In genomic region chr12:92064420-92064819, GRCh38 we compare ENCODE assay signal across 9 cellular contexts.
A peak's percentile ranks its signal among the peaks of the same experiment; 100 is the strongest.
DNase-seq lines count a peak whose midpoint lies in the region; ATAC-seq, FAIRE-seq and TF ChIP-seq lines count a peak whose summit lies in the region.
"Had no signal": no experiment of that assay in that cellular context is flagged by ENCODE, and none has a peak within 500 bp of the region (broad histone marks: within the 10 kb centered on the region; RNA-seq: fewer than 3 reads in every experiment).

No MANE protein-coding gene starts in this region.

- POLR2A ChIA-PET in activated CD4-positive, alpha-beta T cell treated with anti-CD3 and anti-CD28 coated beads for 36 hours (lab: Charles Lee) = interaction anchor here (1.1 to 1.3 kb wide), 2 partner anchors 79 to 81 kb away, joined by 5 to 10 read pairs; partner anchors contain the start of gene BTG1

- H3K36me3 ChIP-seq in esophagus muscularis mucosa = no peaks in the 10 kb centered on the region
- H3K36me3 ChIP-seq in small intestine (ENCODE audit: control insufficient read depth in 2 of 2, insufficient read depth in 2 of 2, low read length in 2 of 2) = no peaks in the 10 kb centered on the region
- H3K36me3 ChIP-seq in HAP-1 (replicated peaks) = no peaks in the 10 kb centered on the region

- H3K27ac ChIP-seq in esophagus muscularis mucosa (replicated peaks in 1 of 4) (peak overlapping the region; percentile 42 to 77 (median 72)), small intestine (ENCODE audit: low read depth in 1 of 2, low read length in 1 of 2) (no peak overlapping the region)

- CTCF ChIA-PET in activated CD4-positive, alpha-beta T cell treated with anti-CD3 and anti-CD28 coated beads for 36 hours (lab: Charles Lee) = interaction anchor here (0.5 to 1.6 kb wide), 4 partner anchors 10 to 77 kb away, joined by 3 to 4 read pairs (median 3); no protein-coding TSS in a partner anchor
- CTCF ChIA-PET in activated CD8-positive, alpha-beta memory T cell treated with anti-CD3 and anti-CD28 coated beads, Interleukin-2, amount 10 ng/mL, durations not matched to agents 7 days and 5 days (lab: Charles Lee) = no interaction called here

- ATAC-seq in activated CD4-positive, alpha-beta T cell treated with anti-CD3 and anti-CD28 coated beads for 36 hours = no peak
- ATAC-seq in activated CD8-positive, alpha-beta memory T cell treated with anti-CD3 and anti-CD28 coated beads, Interleukin-2, amount 10 ng/mL, durations not matched to agents 7 days and 5 days = no peak

- peak overlapping the region; percentile 59 for H3K27ac Mint-ChIP-seq in activated CD4-positive, alpha-beta T cell treated with anti-CD3 and anti-CD28 coated beads for 36 hours
- H3K27ac Mint-ChIP-seq in activated CD8-positive, alpha-beta memory T cell treated with anti-CD3 and anti-CD28 coated beads, Interleukin-2, amount 10 ng/mL, durations not matched to agents 7 days and 5 days = no peak overlapping the region

- TF ChIP-seq CTCF in esophagus muscularis mucosa (IDR thresholded peaks at IDR 0.05) = no peak

- in situ Hi-C loops in HAP-1 (cut with MboI; ENCODE audit: low sequenced_read_pairs) = no loop called here

- no peak overlapping the region for H3K4me3 Mint-ChIP-seq in activated CD4-positive, alpha-beta T cell treated with anti-CD3 and anti-CD28 coated beads for 36 hours
- H3K4me3 Mint-ChIP-seq in activated CD8-positive, alpha-beta memory T cell treated with anti-CD3 and anti-CD28 coated beads, Interleukin-2, amount 10 ng/mL, durations not matched to agents 7 days and 5 days = no peak overlapping the region

- intact Hi-C loops in activated CD4-positive, alpha-beta T cell treated with anti-CD3 and anti-CD28 coated beads for 36 hours (cut with DNase I, micrococcal nuclease) = loop anchor here (2.0 to 10.0 kb wide), 7 partner anchors 18 to 860 kb away; partner anchors contain the start of genes BTG1 (in 1 of the 2) and EEA1 (in 1 of the 2)
- intact Hi-C loops in esophagus muscularis mucosa (cut with DNase I) = no loop called here

- H3K9me3 ChIP-seq in esophagus muscularis mucosa (no peaks in the 10 kb centered on the region), small intestine (ENCODE audit: control insufficient read depth, low read depth) (no peaks in the 10 kb centered on the region), HAP-1 (no peaks in the 10 kb centered on the region)

- no peak for TF ChIP-seq POLR2A in esophagus muscularis mucosa (IDR thresholded peaks at IDR 0.05; ENCODE audit: low read depth)

- H3K4me1 ChIP-seq in esophagus muscularis mucosa = peaks cover 11 to 41% (median 29%) of the 10 kb centered on the region in 4 donors
- no peaks in the 10 kb centered on the region for H3K4me1 ChIP-seq in small intestine (ENCODE audit: control insufficient read depth in 2 of 2, insufficient read depth in 1 of 2, low read depth in 1 of 2, low read length in 1 of 2)
- peaks cover 4% of the 10 kb centered on the region; the same call in 1 of the 2 replicates for H3K4me1 ChIP-seq in HAP-1

- H3K4me1 Mint-ChIP-seq in activated CD4-positive, alpha-beta T cell treated with anti-CD3 and anti-CD28 coated beads for 36 hours = peaks cover 63% of the 10 kb centered on the region
- H3K4me1 Mint-ChIP-seq in activated CD8-positive, alpha-beta memory T cell treated with anti-CD3 and anti-CD28 coated beads, Interleukin-2, amount 10 ng/mL, durations not matched to agents 7 days and 5 days = peaks cover 9% of the 10 kb centered on the region

- no peaks in the 10 kb centered on the region for H3K27me3 Mint-ChIP-seq in activated CD4-positive, alpha-beta T cell treated with anti-CD3 and anti-CD28 coated beads for 36 hours
- H3K27me3 Mint-ChIP-seq in activated CD8-positive, alpha-beta memory T cell treated with anti-CD3 and anti-CD28 coated beads, Interleukin-2, amount 10 ng/mL, durations not matched to agents 7 days and 5 days = no peaks in the 10 kb centered on the region

- H3K27me3 ChIP-seq in esophagus muscularis mucosa (no peaks in the 10 kb centered on the region), small intestine (ENCODE audit: control insufficient read depth in 2 of 2, insufficient read depth in 2 of 2, low read length in 2 of 2) (no peaks in the 10 kb centered on the region), HAP-1 (ENCODE audit: low read depth) (no peaks in the 10 kb centered on the region)

- no peak for TF ChIP-seq EP300 in esophagus muscularis mucosa (IDR thresholded peaks at IDR 0.05)

- H3K4me3 ChIP-seq in esophagus muscularis mucosa = peak overlapping the region; percentile 23 to 37 (median 36)
- no peak overlapping the region for H3K4me3 ChIP-seq in small intestine (ENCODE audit: low read depth in 1 of 2, low read length in 2 of 2)
- H3K4me3 ChIP-seq in HAP-1 = no peak overlapping the region

- H3K9me3 Mint-ChIP-seq in activated CD4-positive, alpha-beta T cell treated with anti-CD3 and anti-CD28 coated beads for 36 hours (ENCODE audit: low read depth) = peaks cover 5% of the 10 kb centered on the region
- no peaks in the 10 kb centered on the region for H3K9me3 Mint-ChIP-seq in activated CD8-positive, alpha-beta memory T cell treated with anti-CD3 and anti-CD28 coated beads, Interleukin-2, amount 10 ng/mL, durations not matched to agents 7 days and 5 days (ENCODE audit: low read depth)

- H3K36me3 Mint-ChIP-seq in activated CD4-positive, alpha-beta T cell treated with anti-CD3 and anti-CD28 coated beads for 36 hours (ENCODE audit: low read depth) = peaks cover 16% of the 10 kb centered on the region
- peaks cover 4% of the 10 kb centered on the region for H3K36me3 Mint-ChIP-seq in activated CD8-positive, alpha-beta memory T cell treated with anti-CD3 and anti-CD28 coated beads, Interleukin-2, amount 10 ng/mL, durations not matched to agents 7 days and 5 days

- no peak for FAIRE-seq in small intestine (lab: Jason Lieb, UNC)
- FAIRE-seq: endometrium had no signal

- DNase-seq in activated CD4-positive, alpha-beta T cell treated with anti-CD3 and anti-CD28 coated beads for 36 hours = no peak
- no peak for DNase-seq in activated CD4-positive, alpha-beta T cell treated with anti-CD3 and anti-CD28 coated beads, Interleukin-2, amount 50 U/mL, for 1 hour
- DNase-seq in NCI-H345 treated with DMSO at 0.1 percent for 48 hours (lab: John Stamatoyannopoulos, UW; ENCODE audit: unreplicated experiment) (peak; percentile 42), esophagus muscularis mucosa (ENCODE audit: extremely low spot score) (no peak), small intestine (peak; percentile 38), HAP-1 (ENCODE audit: low spot score in 2 of 2) (no peak)
- no peak for DNase-seq in activated CD8-positive, alpha-beta memory T cell treated with anti-CD3 and anti-CD28 coated beads, Interleukin-2, amount 10 ng/mL, durations not matched to agents 7 days and 5 days
- no peak for DNase-seq in activated CD8-positive, alpha-beta memory T cell treated with anti-CD3 and anti-CD28 coated beads, Interleukin-2, amount 50 U/mL, for 48 hours

- 36% methylated on average over 1 of the region's 1 CpG for WGBS in esophagus muscularis mucosa
- WGBS in small intestine, 3 donors = 14 to 40% (median 33%) methylated on average over 1 of the region's 1 CpG

Comparison
In these comparisons a context has a peak if more than half of its experiments do, and no peak if none do; other contexts are left out.
1. DNase-seq: peak in NCI-H345 treated with DMSO at 0.1 percent for 48 hours (single experiment) and small intestine (single experiment); none in activated CD4-positive, alpha-beta T cell treated with anti-CD3 and anti-CD28 coated beads for 36 hours (single experiment), activated CD4-positive, alpha-beta T cell treated with anti-CD3 and anti-CD28 coated beads, Interleukin-2, amount 50 U/mL, for 1 hour (single experiment), esophagus muscularis mucosa (single experiment), HAP-1 (0 of 2), activated CD8-positive, alpha-beta memory T cell treated with anti-CD3 and anti-CD28 coated beads, Interleukin-2, amount 10 ng/mL, durations not matched to agents 7 days and 5 days (single experiment) and activated CD8-positive, alpha-beta memory T cell treated with anti-CD3 and anti-CD28 coated beads, Interleukin-2, amount 50 U/mL, for 48 hours (single experiment).
2. H3K27ac ChIP-seq: peak in esophagus muscularis mucosa (4 of 4); none in small intestine (0 of 2).
3. H3K4me3 ChIP-seq: peak in esophagus muscularis mucosa (4 of 4); none in small intestine (0 of 2) and HAP-1 (single experiment).